28 cellular contexts compared by ENCODE assay signal in the genomic region with DNA sequence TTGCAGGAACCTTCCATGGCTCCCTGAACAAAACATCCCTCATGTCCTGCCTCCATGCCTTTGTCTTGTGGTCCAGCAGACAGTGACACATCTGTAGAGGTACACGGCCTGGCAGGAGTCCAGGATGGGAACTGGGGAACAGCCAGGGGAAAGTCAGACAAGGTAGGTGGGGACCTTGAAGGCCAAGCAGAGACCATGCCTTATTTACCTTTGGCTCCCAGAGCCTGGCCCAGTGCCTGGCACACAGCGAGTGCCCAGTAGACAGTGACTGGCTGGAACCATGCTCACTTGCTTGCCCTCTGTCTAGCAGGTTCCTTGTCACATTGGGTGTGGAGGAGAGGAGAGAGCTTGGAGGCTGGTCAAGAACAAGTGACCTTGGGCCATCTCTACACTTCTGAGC.
DNase-seq lines count a peak whose midpoint lies in the region; ATAC-seq and TF ChIP-seq lines count a peak whose summit lies in the region.
"Had no signal": no experiment of that assay in that cellular context is flagged by ENCODE, and none has a peak within 500 bp of the region (broad histone marks: within the 10 kb centered on the region; RNA-seq: fewer than 3 reads in every experiment).

No MANE protein-coding gene starts in this region.

- H3K9me3 ChIP-seq in right atrium auricular region (no peaks in the 10 kb centered on the region), right cardiac atrium (ENCODE audit: control insufficient read depth, low read length) (no peaks in the 10 kb centered on the region), stomach (no peaks in the 10 kb centered on the region)
- H3K9me3 ChIP-seq: colonic mucosa, SJSA1, tibial nerve had no signal

- peak; percentile 17 for ATAC-seq in Right ventricle myocardium inferior
- no peak for ATAC-seq in right cardiac atrium
- no peak for ATAC-seq in GM21723 (IDR thresholded peaks at IDR 0.05; ENCODE audit: unreplicated experiment)
- no peak for ATAC-seq in HG03025 (IDR thresholded peaks at IDR 0.05; ENCODE audit: low FRiP score, unreplicated experiment)
- ATAC-seq: CD8-positive, alpha-beta T cell had no signal

- intact Hi-C loops in Right ventricle myocardium inferior (cut with DNase I) (no loop called here), right cardiac atrium (cut with DNase I) (no loop called here), stomach (cut with DNase I; ENCODE audit: low total_unique reads) (no loop called here)

- no peak for TF ChIP-seq POLR2A in stomach (IDR thresholded peaks at IDR 0.05)

- 91% methylated on average over 2 of the region's 2 CpGs for WGBS in right cardiac atrium
- WGBS in stomach, 5 donors: 38 to 73% (median 50%) methylated on average over 2 of the region's 2 CpGs

- no peak overlapping the region for H3K4me3 Mint-ChIP-seq in neural crest cell
- H3K4me3 Mint-ChIP-seq in activated naive CD4-positive, alpha-beta T cell treated with anti-CD3 and anti-CD28 coated beads, Interleukin-2, amount 10 ng/mL, durations not matched to agents 7 days and 5 days: no peak overlapping the region
- H3K4me3 Mint-ChIP-seq: activated naive CD8-positive, alpha-beta T cell treated with anti-CD3 and anti-CD28 coated beads for 36 hours; B cell; CD8-positive, alpha-beta T cell; natural killer cell treated with Interleukin-12 subunit alpha and Interleukin-12 subunit beta and Interleukin-15 and Interleukin-18, amount 100 ng/mL, for 72 hours had no signal

- H3K27me3 Mint-ChIP-seq in neural crest cell (ENCODE audit: low read depth): no peaks in the 10 kb centered on the region
- H3K27me3 Mint-ChIP-seq in activated naive CD4-positive, alpha-beta T cell treated with anti-CD3 and anti-CD28 coated beads, Interleukin-2, amount 10 ng/mL, durations not matched to agents 7 days and 5 days: peaks cover 29% of the 10 kb centered on the region
- H3K27me3 Mint-ChIP-seq: activated naive CD8-positive, alpha-beta T cell treated with anti-CD3 and anti-CD28 coated beads for 36 hours; B cell had no signal

- H3K36me3 ChIP-seq in right atrium auricular region: no peaks in the 10 kb centered on the region
- H3K36me3 ChIP-seq in stomach: no peaks in the 10 kb centered on the region
- H3K36me3 ChIP-seq: cardiac muscle cell, colonic mucosa, tibial nerve, WERI-Rb-1 had no signal

- H3K27me3 ChIP-seq in right atrium auricular region: no peaks in the 10 kb centered on the region
- no peaks in the 10 kb centered on the region for H3K27me3 ChIP-seq in right cardiac atrium (ENCODE audit: control insufficient read depth, insufficient read depth)
- no peaks in the 10 kb centered on the region for H3K27me3 ChIP-seq in stomach
- H3K27me3 ChIP-seq: colonic mucosa, SJSA1, tibial nerve had no signal

- H3K4me3 ChIP-seq in right atrium auricular region: no peak overlapping the region
- H3K4me3 ChIP-seq in right cardiac atrium (ENCODE audit: low read length): no peak overlapping the region
- H3K4me3 ChIP-seq in stomach: no peak overlapping the region
- H3K4me3 ChIP-seq: cardiac muscle cell, colonic mucosa, SJSA1, tibial nerve had no signal

- no peak overlapping the region for H3K27ac ChIP-seq in right atrium auricular region
- peak overlapping the region; percentile 53 for H3K27ac ChIP-seq in right cardiac atrium (ENCODE audit: low read length)
- peak overlapping the region; percentile 15 to 63 (median 52) for H3K27ac ChIP-seq in stomach
- H3K27ac ChIP-seq: cardiac muscle cell, colonic mucosa, epithelial cell of prostate, KMS-11, SJSA1, WERI-Rb-1 had no signal

- H3K4me1 Mint-ChIP-seq in neural crest cell: peaks cover 81% of the 10 kb centered on the region
- no peaks in the 10 kb centered on the region for H3K4me1 Mint-ChIP-seq in activated naive CD4-positive, alpha-beta T cell treated with anti-CD3 and anti-CD28 coated beads, Interleukin-2, amount 10 ng/mL, durations not matched to agents 7 days and 5 days
- H3K4me1 Mint-ChIP-seq: activated naive CD8-positive, alpha-beta T cell treated with anti-CD3 and anti-CD28 coated beads for 36 hours had no signal

- TF ChIP-seq CTCF in right atrium auricular region (IDR thresholded peaks at IDR 0.05) (no peak), neural crest cell (conservative IDR thresholded peaks at IDR 0.05) (no peak), stomach (IDR thresholded peaks at IDR 0.05) (no peak)

- CTCF ChIA-PET in activated naive CD4-positive, alpha-beta T cell treated with anti-CD3 and anti-CD28 coated beads, Interleukin-2, amount 10 ng/mL, durations not matched to agents 7 days and 5 days (lab: Charles Lee): no interaction called here

- no peak for DNase-seq in Right ventricle myocardium inferior (ENCODE audit: missing footprints)
- DNase-seq in right atrium auricular region (ENCODE audit: low spot score): no peak
- DNase-seq in right cardiac atrium: peak in 1 of 3 donors; percentile 59
- no peak for DNase-seq in neural crest cell (ENCODE audit: low read depth, low spot score)
- DNase-seq in stomach: peak; percentile 75
- DNase-seq in activated naive CD4-positive, alpha-beta T cell treated with anti-CD3 and anti-CD28 coated beads, Interleukin-2, amount 10 ng/mL, durations not matched to agents 7 days and 5 days: no peak
- DNase-seq: activated CD4-positive, alpha-beta T cell treated with anti-CD3 and anti-CD28 coated beads for 4 hours; activated CD8-positive, alpha-beta memory T cell treated with anti-CD3 and anti-CD28 coated beads for 24 hours; activated effector memory CD4-positive, alpha-beta T cell treated with Interleukin-2 at 50 U/mL for 16 hours; activated naive CD8-positive, alpha-beta T cell treated with anti-CD3 and anti-CD28 coated beads for 36 hours; activated T-cell treated with anti-CD3 and anti-CD28 coated beads for 4 hours; CD8-positive, alpha-beta T cell; colonic mucosa; effector CD8-positive, alpha-beta T cell; EL; NCI-H2081; NCI-H226; T-helper 9 cell; WERI-Rb-1 had no signal

- H3K9me3 Mint-ChIP-seq in neural crest cell: no peaks in the 10 kb centered on the region
- H3K9me3 Mint-ChIP-seq in activated naive CD4-positive, alpha-beta T cell treated with anti-CD3 and anti-CD28 coated beads, Interleukin-2, amount 10 ng/mL, durations not matched to agents 7 days and 5 days: no peaks in the 10 kb centered on the region
- H3K9me3 Mint-ChIP-seq: activated naive CD8-positive, alpha-beta T cell treated with anti-CD3 and anti-CD28 coated beads for 36 hours; CD8-positive, alpha-beta T cell; natural killer cell treated with Interleukin-12 subunit alpha and Interleukin-12 subunit beta and Interleukin-15 and Interleukin-18, amount 100 ng/mL, for 72 hours had no signal

- H3K4me1 ChIP-seq in right atrium auricular region (peaks cover 0 to 55% of the 10 kb centered on the region in 2 donors), right cardiac atrium (ENCODE audit: control insufficient read depth, insufficient read depth, low read length) (peaks cover 34% of the 10 kb centered on the region), stomach (peaks cover 30 to 87% (median 61%) of the 10 kb centered on the region in 4 donors)
- H3K4me1 ChIP-seq: colonic mucosa had no signal

- H3K36me3 Mint-ChIP-seq in neural crest cell (ENCODE audit: low read depth): peaks cover 17% of the 10 kb centered on the region
- no peaks in the 10 kb centered on the region for H3K36me3 Mint-ChIP-seq in activated naive CD4-positive, alpha-beta T cell treated with anti-CD3 and anti-CD28 coated beads, Interleukin-2, amount 10 ng/mL, durations not matched to agents 7 days and 5 days
- H3K36me3 Mint-ChIP-seq: activated naive CD8-positive, alpha-beta T cell treated with anti-CD3 and anti-CD28 coated beads for 36 hours; CD8-positive, alpha-beta T cell; natural killer cell treated with Interleukin-12 subunit alpha and Interleukin-12 subunit beta and Interleukin-15 and Interleukin-18, amount 100 ng/mL, for 72 hours had no signal

- no peak for TF ChIP-seq EP300 in stomach (IDR thresholded peaks at IDR 0.05)

- H3K27ac Mint-ChIP-seq in neural crest cell (ENCODE audit: unreplicated experiment): peak overlapping the region; percentile 15
- H3K27ac Mint-ChIP-seq in activated naive CD4-positive, alpha-beta T cell treated with anti-CD3 and anti-CD28 coated beads, Interleukin-2, amount 10 ng/mL, durations not matched to agents 7 days and 5 days: no peak overlapping the region
- H3K27ac Mint-ChIP-seq: activated naive CD8-positive, alpha-beta T cell treated with anti-CD3 and anti-CD28 coated beads for 36 hours; B cell; CD8-positive, alpha-beta T cell; natural killer cell treated with Interleukin-12 subunit alpha and Interleukin-12 subunit beta and Interleukin-15 and Interleukin-18, amount 100 ng/mL, for 72 hours had no signal

Comparison
In these comparisons a context has a peak if more than half of its experiments do, and no peak if none do; other contexts are left out.
1. H3K27ac ChIP-seq: peak in right cardiac atrium (single experiment) and stomach (5 of 5); none in right atrium auricular region (0 of 2).